In genomic region chr19:35919306-35919705, GRCh38 we compare ENCODE assay signal across 1 cellular context.
TF ChIP-seq lines count a peak whose summit lies in the region.

No MANE protein-coding gene starts in this region.

TF ChIP-seq in HepG2, 621 proteins besides CTCF, POLR2A, EP300 and RAD21:
- TF ChIP-seq ZNF274 (CRISPR knock-in tag; IDR thresholded peaks at IDR 0.05) (no peak), ARID4A (CRISPR knock-in tag; IDR thresholded peaks at IDR 0.05; ENCODE audit: borderline replicate concordance) (no peak), ZFP36L1 (CRISPR knock-in tag; IDR thresholded peaks at IDR 0.05) (no peak), CEBPB (IDR thresholded peaks at IDR 0.05; ENCODE audit: borderline replicate concordance, low read depth, low read length) (peak; percentile 76; the same call in 1 of the 2 replicates), HOXA3 (CRISPR knock-in tag; IDR thresholded peaks at IDR 0.05) (0 out of 2 replicates have a peak, but pooled peaks have one; percentile 11), CBX1 (IDR thresholded peaks at IDR 0.05; ENCODE audit: low read depth) (no peak), EHMT2 (IDR thresholded peaks at IDR 0.05; ENCODE audit: borderline replicate concordance, low read depth, low read length) (no peak), ZNF543 (CRISPR knock-in tag; IDR thresholded peaks at IDR 0.05) (no peak), KLF6 (CRISPR knock-in tag; IDR thresholded peaks at IDR 0.05) (no peak), ZFP37 (CRISPR knock-in tag; IDR thresholded peaks at IDR 0.05; ENCODE audit: borderline replicate concordance) (no peak), HDAC2 (CRISPR knock-in tag; IDR thresholded peaks at IDR 0.05) (no peak), ZNF441 (CRISPR knock-in tag; IDR thresholded peaks at IDR 0.05; ENCODE audit: borderline replicate concordance) (peak; percentile 95), NFE2L1 (CRISPR knock-in tag; IDR thresholded peaks at IDR 0.05; ENCODE audit: borderline replicate concordance) (no peak), HNF4A (CRISPR knock-in tag; IDR thresholded peaks at IDR 0.05) (peak; percentile 22; the same call in 1 of the 2 replicates), LCORL (IDR thresholded peaks at IDR 0.05) (no peak), LCORL (CRISPR knock-in tag; IDR thresholded peaks at IDR 0.05) (no peak), CEBPG (CRISPR knock-in tag; IDR thresholded peaks at IDR 0.05) (peak; percentile 69), ARNT2 (CRISPR knock-in tag; IDR thresholded peaks at IDR 0.05; ENCODE audit: low read depth) (no peak), ZNF703 (CRISPR knock-in tag; IDR thresholded peaks at IDR 0.05; ENCODE audit: borderline replicate concordance) (no peak), KLF16 (CRISPR knock-in tag; IDR thresholded peaks at IDR 0.05) (no peak), MXD4 (CRISPR knock-in tag; IDR thresholded peaks at IDR 0.05) (no peak), ZNF775 (CRISPR knock-in tag; IDR thresholded peaks at IDR 0.05; ENCODE audit: borderline replicate concordance) (no peak), ZFY (CRISPR knock-in tag; IDR thresholded peaks at IDR 0.05) (no peak), TRIM22 (IDR thresholded peaks at IDR 0.05) (no peak), GABPA (IDR thresholded peaks at IDR 0.05; ENCODE audit: low read depth, low read length) (no peak), GABPA (CRISPR knock-in tag; IDR thresholded peaks at IDR 0.05; ENCODE audit: low read depth) (no peak), CBX2 (IDR thresholded peaks at IDR 0.05; ENCODE audit: low read depth, low read length) (no peak), CBX2 (CRISPR knock-in tag; IDR thresholded peaks at IDR 0.05; ENCODE audit: low read depth) (no peak), ZNF430 (CRISPR knock-in tag; IDR thresholded peaks at IDR 0.05) (no peak), IRF9 (CRISPR knock-in tag; IDR thresholded peaks at IDR 0.05; ENCODE audit: borderline replicate concordance) (no peak), KLF15 (CRISPR knock-in tag; IDR thresholded peaks at IDR 0.05; ENCODE audit: borderline replicate concordance) (no peak), ZNF350 (CRISPR knock-in tag; IDR thresholded peaks at IDR 0.05; ENCODE audit: borderline replicate concordance, low read depth) (no peak), GATAD1 (CRISPR knock-in tag; IDR thresholded peaks at IDR 0.05) (no peak), ZNF570 (CRISPR knock-in tag; IDR thresholded peaks at IDR 0.05; ENCODE audit: borderline replicate concordance) (no peak)
